8 cellular contexts compared by ENCODE assay signal in genomic region chr5:95870105-95870672, GRCh38. TPM values are rescaled to one million over a fixed set of nuclear protein-coding genes. Genes with fewer than 3 reads are reported as not detected.
A peak's percentile ranks its signal among the peaks of the same experiment; 100 is the strongest.
DNase-seq lines count a peak whose midpoint lies in the region; ATAC-seq and TF ChIP-seq lines count a peak whose summit lies in the region.

No MANE protein-coding gene starts in this region.

- peaks cover 9% of the 10 kb centered on the region; the same call in 1 of the 2 replicates for H3K9me3 ChIP-seq in BLaER1
- no peaks in the 10 kb centered on the region for H3K9me3 ChIP-seq in mesenchymal stem cell (ENCODE audit: control insufficient read depth, low read length)
- no peaks in the 10 kb centered on the region for H3K9me3 ChIP-seq in upper lobe of left lung
- no peaks in the 10 kb centered on the region for H3K9me3 ChIP-seq in thyroid gland

- TF ChIP-seq EP300 in upper lobe of left lung (IDR thresholded peaks at IDR 0.05): no peak

- peak overlapping the region; percentile 5 to 84 for H3K18ac ChIP-seq in mesenchymal stem cell (ENCODE audit: low read depth in 1 of 2, low read length in 2 of 2)

- H3K27me3 Mint-ChIP-seq in activated T-helper 17 cell treated with anti-CD3 and anti-CD28 coated beads, Interleukin-2, amount 50 U/mL, for 72 hours: no peaks in the 10 kb centered on the region
- H3K27me3 Mint-ChIP-seq in T-cell: no peaks in the 10 kb centered on the region

- H3K4ac ChIP-seq in mesenchymal stem cell (ENCODE audit: low read depth in 1 of 2, low read length in 2 of 2): no peak overlapping the region

- peak overlapping the region; percentile 3 for H2AFZ ChIP-seq in mesenchymal stem cell (ENCODE audit: low read depth, low read length)

- peaks cover 30% of the 10 kb centered on the region for H3K4me1 Mint-ChIP-seq in activated T-helper 17 cell treated with anti-CD3 and anti-CD28 coated beads, Interleukin-2, amount 50 U/mL, for 72 hours
- peaks cover 32 to 37% (median 32%) of the 10 kb centered on the region in 3 donors for H3K4me1 Mint-ChIP-seq in T-cell

- H2BK120ac ChIP-seq in mesenchymal stem cell (ENCODE audit: low read depth, low read length): no peak overlapping the region

- 70% methylated on average over 1 of the region's 1 CpG for WGBS in mesenchymal stem cell
- 62 to 75% methylated on average over 1 of the region's 1 CpG for WGBS in upper lobe of left lung, 2 donors
- 71 to 89% methylated on average over 1 of the region's 1 CpG for WGBS in thyroid gland, 2 donors

- no peak overlapping the region for H2BK15ac ChIP-seq in mesenchymal stem cell (ENCODE audit: low read depth, poor library complexity, severe bottlenecking)

- DNase-seq in mesenchymal stem cell (peak; percentile 67), upper lobe of left lung (no peak), thyroid gland (no peak), T-cell (no peak)

- peak overlapping the region; percentile 74 for H3K4me3 Mint-ChIP-seq in activated T-helper 17 cell treated with anti-CD3 and anti-CD28 coated beads, Interleukin-2, amount 50 U/mL, for 72 hours
- peak overlapping the region in 1 of 3 donors; percentile 62 for H3K4me3 Mint-ChIP-seq in T-cell

- ATAC-seq in GM21360 (IDR thresholded peaks at IDR 0.05; ENCODE audit: unreplicated experiment): peak; percentile 60
- ATAC-seq in HG03571 (IDR thresholded peaks at IDR 0.05; ENCODE audit: unreplicated experiment): peak; percentile 57
- ATAC-seq in activated T-helper 17 cell treated with anti-CD3 and anti-CD28 coated beads, Interleukin-2, amount 50 U/mL, for 72 hours (replicated peaks): peak; percentile 74
- peak; percentile 49 to 66 for ATAC-seq in upper lobe of left lung (ENCODE audit: low FRiP score in 2 of 2)
- ATAC-seq in T-cell (replicated peaks in 1 of 4): no peak

- no peak overlapping the region for H3K14ac ChIP-seq in mesenchymal stem cell (ENCODE audit: low read length in 2 of 2)

- TF ChIP-seq CTCF in upper lobe of left lung (IDR thresholded peaks at IDR 0.05) (no peak), thyroid gland (IDR thresholded peaks at IDR 0.05) (no peak)

- peak overlapping the region; percentile 19 to 75 for H2BK12ac ChIP-seq in mesenchymal stem cell (ENCODE audit: low read length in 2 of 2)

- TF ChIP-seq POLR2A in upper lobe of left lung (IDR thresholded peaks at IDR 0.05): no peak
- TF ChIP-seq POLR2A in thyroid gland (IDR thresholded peaks at IDR 0.05): no peak

- no peak overlapping the region for H2BK5ac ChIP-seq in mesenchymal stem cell (ENCODE audit: low read depth, low read length, poor library complexity, severe bottlenecking)

- POLR2A ChIA-PET in T-cell (lab: Charles Lee): interaction anchor here (0.5 to 1.6 kb wide), 5 partner anchors 30 to 843 kb away, joined by 3 to 8 read pairs (median 3); partner anchors contain the start of gene RFESD (in 1 of the 2)

- peak overlapping the region; percentile 63 for H3K27ac ChIP-seq in BLaER1
- H3K27ac ChIP-seq in mesenchymal stem cell (ENCODE audit: low read length, poor library complexity, severe bottlenecking): no peak overlapping the region
- peak overlapping the region in 3 of 4 donors; percentile 28 to 75 (median 71) for H3K27ac ChIP-seq in upper lobe of left lung
- H3K27ac ChIP-seq in thyroid gland: no peak overlapping the region

- H3K9ac ChIP-seq in BLaER1 (peak overlapping the region; percentile 22; the same call in 1 of the 2 replicates), mesenchymal stem cell (ENCODE audit: low read length) (peak overlapping the region; percentile 39)

- H3K79me1 ChIP-seq in mesenchymal stem cell (replicated peaks; ENCODE audit: low read length, poor library complexity, severe bottlenecking): no peaks in the 10 kb centered on the region

- H3K27me3 ChIP-seq in BLaER1 (no peaks in the 10 kb centered on the region), mesenchymal stem cell (ENCODE audit: control insufficient read depth in 1 of 2, insufficient read depth in 1 of 2, low read length in 2 of 2) (no peaks in the 10 kb centered on the region), upper lobe of left lung (no peaks in the 10 kb centered on the region), thyroid gland (no peaks in the 10 kb centered on the region)

- H4K91ac ChIP-seq in mesenchymal stem cell (ENCODE audit: low read length): peak overlapping the region; percentile 36

- H3K4me3 ChIP-seq in BLaER1 (no peak overlapping the region), mesenchymal stem cell (ENCODE audit: insufficient read depth in 1 of 2, low read depth in 1 of 2, low read length in 2 of 2) (no peak overlapping the region), upper lobe of left lung (no peak overlapping the region), thyroid gland (replicated peaks in 1 of 3) (no peak overlapping the region)

- no peaks in the 10 kb centered on the region for H3K36me3 Mint-ChIP-seq in activated T-helper 17 cell treated with anti-CD3 and anti-CD28 coated beads, Interleukin-2, amount 50 U/mL, for 72 hours (ENCODE audit: low read depth)
- no peaks in the 10 kb centered on the region for H3K36me3 Mint-ChIP-seq in T-cell

- peaks cover 4% of the 10 kb centered on the region for H3K9me3 Mint-ChIP-seq in activated T-helper 17 cell treated with anti-CD3 and anti-CD28 coated beads, Interleukin-2, amount 50 U/mL, for 72 hours
- no peaks in the 10 kb centered on the region for H3K9me3 Mint-ChIP-seq in T-cell

- H4K20me1 ChIP-seq in BLaER1: no peaks in the 10 kb centered on the region

- H3K36me3 ChIP-seq in BLaER1: no peaks in the 10 kb centered on the region
- H3K36me3 ChIP-seq in mesenchymal stem cell (ENCODE audit: control insufficient read depth in 1 of 2, insufficient read depth in 2 of 2, low read depth in 1 of 2, low read length in 2 of 2): no peaks in the 10 kb centered on the region
- H3K36me3 ChIP-seq in upper lobe of left lung: no peaks in the 10 kb centered on the region
- H3K36me3 ChIP-seq in thyroid gland: no peaks in the 10 kb centered on the region

- intact Hi-C loops in thyroid gland (cut with DNase I): no loop called here

- peak overlapping the region; percentile 89 for H4K8ac ChIP-seq in mesenchymal stem cell (ENCODE audit: low read length)

- peak overlapping the region; percentile 88 for H3K27ac Mint-ChIP-seq in activated T-helper 17 cell treated with anti-CD3 and anti-CD28 coated beads, Interleukin-2, amount 50 U/mL, for 72 hours
- H3K27ac Mint-ChIP-seq in T-cell: peak overlapping the region in 1 of 2 donors; percentile 72

- H3K4me1 ChIP-seq in BLaER1: peaks cover 56% of the 10 kb centered on the region
- no peaks in the 10 kb centered on the region for H3K4me1 ChIP-seq in mesenchymal stem cell (ENCODE audit: control insufficient read depth, insufficient read depth, low read depth, low read length)
- H3K4me1 ChIP-seq in upper lobe of left lung: peaks cover 8 to 24% (median 18%) of the 10 kb centered on the region in 4 donors
- H3K4me1 ChIP-seq in thyroid gland: no peaks in the 10 kb centered on the region

- no peak overlapping the region for H3K23ac ChIP-seq in mesenchymal stem cell (ENCODE audit: low read length in 2 of 2)

- CTCF ChIA-PET in T-cell (lab: Charles Lee): interaction anchor here (0.6 to 2.6 kb wide), 14 partner anchors 11 to 475 kb away, joined by 3 to 22 read pairs (median 3); partner anchors contain the start of genes ELL2 (in 1 of the 2) and RFESD (in 1 of the 2)

- no peak overlapping the region for H2AK5ac ChIP-seq in mesenchymal stem cell (ENCODE audit: low read length, severe bottlenecking)

- peak overlapping the region; percentile 62 for H3K4me2 ChIP-seq in BLaER1
- H3K4me2 ChIP-seq in mesenchymal stem cell (ENCODE audit: low read length, poor library complexity, severe bottlenecking): no peak overlapping the region

RNA-seq across cellular contexts. Expression of gene GLRX, which starts 47.7 kb away (rescaled TPM):
- total RNA-seq in activated T-helper 17 cell treated with anti-CD3 and anti-CD28 coated beads, Interleukin-2, amount 50 U/mL, for 72 hours: 10 to 100 TPM; 45.1 to 62.3 TPM
- 137 TPM for polyA plus RNA-seq in mesenchymal stem cell (2013, experiment 1 of 2)
- 143 TPM for polyA plus RNA-seq in mesenchymal stem cell (2013, experiment 2 of 2)
- total RNA-seq in upper lobe of left lung (10 to 100 TPM; 22.0 to 99.9 (median 78.5) TPM), thyroid gland (10 to 100 TPM; 30.1 to 68.7 (median 37.7) TPM), T-cell (10 to 100 TPM; 27.6 to 73.3 (median 56.8) TPM)

Comparison
In these comparisons a context has a peak if more than half of its experiments do, and no peak if none do; other contexts are left out.
1. H3K27ac ChIP-seq: peak in BLaER1 (single experiment) and upper lobe of left lung (3 of 4); none in mesenchymal stem cell (single experiment) and thyroid gland (0 of 3).
2. ATAC-seq: peak in GM21360 (single experiment), HG03571 (single experiment), activated T-helper 17 cell treated with anti-CD3 and anti-CD28 coated beads, Interleukin-2, amount 50 U/mL, for 72 hours (single experiment) and upper lobe of left lung (2 of 2); none in T-cell (0 of 4).